Comparison of ENCODE assay signal across 8 cellular contexts in the genomic region with DNA sequence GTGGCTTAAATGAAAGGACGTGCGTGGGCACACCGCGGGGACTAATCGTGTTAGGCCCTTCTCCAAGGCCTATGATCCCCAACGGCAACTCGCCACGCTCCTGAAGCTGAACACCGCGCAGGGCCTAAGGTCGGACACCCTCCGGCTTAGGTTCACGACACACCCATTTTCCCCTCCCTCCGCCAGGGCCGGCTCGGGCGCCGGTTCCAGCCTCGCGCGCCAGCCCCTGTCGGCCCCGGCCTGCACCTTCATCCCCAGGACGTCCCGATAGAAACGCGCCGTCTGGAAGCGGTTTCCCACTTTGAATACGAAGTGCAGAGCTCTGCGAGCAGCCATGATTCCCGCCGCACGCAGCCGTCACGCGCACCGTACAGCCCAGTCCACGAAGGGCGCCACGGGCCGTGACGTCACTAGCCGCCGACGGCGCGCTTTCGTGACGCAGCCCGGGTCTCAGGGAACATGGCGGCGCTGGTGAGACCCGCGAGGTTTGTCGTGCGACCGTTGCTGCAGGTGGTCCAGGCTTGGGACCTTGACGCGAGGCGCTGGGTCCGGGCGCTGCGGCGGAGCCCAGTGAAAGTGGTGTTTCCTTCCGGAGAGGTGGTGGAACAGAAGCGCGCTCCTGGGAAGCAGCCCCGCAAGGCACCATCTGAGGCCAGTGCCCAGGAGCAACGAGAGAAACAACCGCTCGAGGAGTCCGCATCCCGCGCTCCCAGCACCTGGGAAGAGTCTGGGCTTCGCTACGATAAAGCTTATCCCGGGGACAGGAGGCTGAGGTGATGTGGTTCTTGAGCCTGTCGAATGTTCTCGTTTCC. TPM values are rescaled to one million over a fixed set of nuclear protein-coding genes. Genes with fewer than 3 reads are reported as not detected.
DNase-seq lines count a peak whose midpoint lies in the region; ATAC-seq and TF ChIP-seq lines count a peak whose summit lies in the region.

A gene with protein sequence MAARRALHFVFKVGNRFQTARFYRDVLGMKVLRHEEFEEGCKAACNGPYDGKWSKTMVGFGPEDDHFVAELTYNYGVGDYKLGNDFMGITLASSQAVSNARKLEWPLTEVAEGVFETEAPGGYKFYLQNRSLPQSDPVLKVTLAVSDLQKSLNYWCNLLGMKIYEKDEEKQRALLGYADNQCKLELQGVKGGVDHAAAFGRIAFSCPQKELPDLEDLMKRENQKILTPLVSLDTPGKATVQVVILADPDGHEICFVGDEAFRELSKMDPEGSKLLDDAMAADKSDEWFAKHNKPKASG (minus strand): TSS at position 361 of the 812 bp plus-strand sequence. CDS start 25 bp downstream, at position 336.
A gene with protein sequence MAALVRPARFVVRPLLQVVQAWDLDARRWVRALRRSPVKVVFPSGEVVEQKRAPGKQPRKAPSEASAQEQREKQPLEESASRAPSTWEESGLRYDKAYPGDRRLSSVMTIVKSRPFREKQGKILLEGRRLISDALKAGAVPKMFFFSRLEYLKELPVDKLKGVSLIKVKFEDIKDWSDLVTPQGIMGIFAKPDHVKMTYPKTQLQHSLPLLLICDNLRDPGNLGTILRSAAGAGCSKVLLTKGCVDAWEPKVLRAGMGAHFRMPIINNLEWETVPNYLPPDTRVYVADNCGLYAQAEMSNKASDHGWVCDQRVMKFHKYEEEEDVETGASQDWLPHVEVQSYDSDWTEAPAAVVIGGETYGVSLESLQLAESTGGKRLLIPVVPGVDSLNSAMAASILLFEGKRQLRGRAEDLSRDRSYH (plus strand): TSS at position 434 of the 812 bp plus-strand sequence. CDS start 26 bp downstream, at position 460.

- CTCF ChIA-PET in naive thymus-derived CD4-positive, alpha-beta T cell (lab: Charles Lee), result interaction anchor here (0.6 to 2.6 kb wide), 6 partner anchors 14 to 217 kb away, joined by 3 to 14 read pairs (median 4); a partner anchor contains a TSS

- H3K27me3 ChIP-seq in Peyer's patch, result no peaks in the 10 kb centered on the region
- no peaks in the 10 kb centered on the region for H3K27me3 ChIP-seq in naive thymus-derived CD4-positive, alpha-beta T cell (ENCODE audit: control insufficient read depth in 2 of 2, insufficient read depth in 2 of 2, low read length in 2 of 2)

- H3K9me3 Mint-ChIP-seq in naive thymus-derived CD4-positive, alpha-beta T cell, result peaks cover 0 to 10% (median 0%) of the 10 kb centered on the region in 11 donors
- H3K9me3 Mint-ChIP-seq in stimulated activated memory B cell treated with anti-CD40 and anti-IgM and Interleukin-4, amounts not matched to agents 10 μg/mL and 1 μg/mL and 100 μg/mL, for 72 hours, result no peaks in the 10 kb centered on the region

- no peaks in the 10 kb centered on the region for H3K9me3 ChIP-seq in Peyer's patch
- H3K9me3 ChIP-seq in naive thymus-derived CD4-positive, alpha-beta T cell (ENCODE audit: control insufficient read depth in 2 of 3, low read length in 3 of 3), result no peaks in the 10 kb centered on the region

- POLR2A ChIA-PET in naive thymus-derived CD4-positive, alpha-beta T cell (lab: Charles Lee), result interaction anchor here (0.6 to 3.6 kb wide), 17 partner anchors 12 to 368 kb away, joined by 3 to 27 read pairs (median 4); a partner anchor contains a TSS

- peak within 1 kb of the TSS; percentile 75 to 95 (median 84) for H3K27ac ChIP-seq in Peyer's patch
- H3K27ac ChIP-seq in naive thymus-derived CD4-positive, alpha-beta T cell (ENCODE audit: low read depth, low read length), result peak within 1 kb of the TSS; percentile 84

- H3K4me3 ChIP-seq in Jurkat, Clone E6-1 (ENCODE audit: low read length), result peak within 1 kb of the TSS; percentile 100
- peak within 1 kb of the TSS; percentile 65 to 98 (median 82) for H3K4me3 ChIP-seq in Peyer's patch
- peak within 1 kb of the TSS; percentile 88 for H3K4me3 ChIP-seq in naive thymus-derived CD4-positive, alpha-beta T cell (ENCODE audit: low read length)

- DNase-seq in DMS53 (lab: John Stamatoyannopoulos, UW) (peak; percentile 85), Peyer's patch (peak; percentile 94 to 98 (median 96)), activated T-helper 1 cell treated with Interleukin-2 at 50 U/mL for 16 hours (ENCODE audit: low read depth) (peak; percentile 92), fibroblast of gingiva (ENCODE audit: low read depth) (peak; percentile 80)
- DNase-seq in Jurkat, Clone E6-1 (ENCODE audit: low read depth, low spot score), result peak; percentile 86
- peak; percentile 92 to 100 (median 96) for DNase-seq in naive thymus-derived CD4-positive, alpha-beta T cell

- H3K36me3 ChIP-seq in Peyer's patch, result peaks cover 0 to 18% (median 0%) of the 10 kb centered on the region in 3 donors
- peaks cover 0 to 35% (median 9%) of the 10 kb centered on the region in 3 experiments for H3K36me3 ChIP-seq in naive thymus-derived CD4-positive, alpha-beta T cell (ENCODE audit: control insufficient read depth in 2 of 3, insufficient read depth in 3 of 3, low read length in 3 of 3)

- intact Hi-C loops in naive thymus-derived CD4-positive, alpha-beta T cell (cut with micrococcal nuclease), result loop anchor here (1.0 kb wide), 6 partner anchors 30 to 372 kb away; a partner anchor contains a TSS

- H3K27me3 Mint-ChIP-seq in naive thymus-derived CD4-positive, alpha-beta T cell, result no peaks in the 10 kb centered on the region
- H3K27me3 Mint-ChIP-seq in stimulated activated memory B cell treated with anti-CD40 and anti-IgM and Interleukin-4, amounts not matched to agents 10 μg/mL and 1 μg/mL and 100 μg/mL, for 72 hours, result no peaks in the 10 kb centered on the region

- TF ChIP-seq POLR2A in Peyer's patch (IDR thresholded peaks at IDR 0.05), result peak; percentile 68 to 71

- H3K4me1 Mint-ChIP-seq in naive thymus-derived CD4-positive, alpha-beta T cell, result peaks cover 13 to 54% (median 38%) of the 10 kb centered on the region in 7 donors
- peaks cover 39% of the 10 kb centered on the region for H3K4me1 Mint-ChIP-seq in stimulated activated memory B cell treated with anti-CD40 and anti-IgM and Interleukin-4, amounts not matched to agents 10 μg/mL and 1 μg/mL and 100 μg/mL, for 72 hours

- peak within 1 kb of the TSS; percentile 95 to 98 (median 97) for H3K4me3 Mint-ChIP-seq in naive thymus-derived CD4-positive, alpha-beta T cell
- peak within 1 kb of the TSS; percentile 97 for H3K4me3 Mint-ChIP-seq in stimulated activated memory B cell treated with anti-CD40 and anti-IgM and Interleukin-4, amounts not matched to agents 10 μg/mL and 1 μg/mL and 100 μg/mL, for 72 hours

- H3K27ac Mint-ChIP-seq in naive thymus-derived CD4-positive, alpha-beta T cell, result peak within 1 kb of the TSS; percentile 95 to 98 (median 97)
- peak within 1 kb of the TSS; percentile 100 for H3K27ac Mint-ChIP-seq in stimulated activated memory B cell treated with anti-CD40 and anti-IgM and Interleukin-4, amounts not matched to agents 10 μg/mL and 1 μg/mL and 100 μg/mL, for 72 hours

- TF ChIP-seq CTCF in Peyer's patch (IDR thresholded peaks at IDR 0.05), result peak in 4 of 6 experiments; percentile 12 to 49 (median 43)

- H3K36me3 Mint-ChIP-seq in naive thymus-derived CD4-positive, alpha-beta T cell, result peaks cover 0 to 18% (median 11%) of the 10 kb centered on the region in 5 donors
- H3K36me3 Mint-ChIP-seq in stimulated activated memory B cell treated with anti-CD40 and anti-IgM and Interleukin-4, amounts not matched to agents 10 μg/mL and 1 μg/mL and 100 μg/mL, for 72 hours, result peaks cover 30% of the 10 kb centered on the region

- ATAC-seq in GM21619 (IDR thresholded peaks at IDR 0.05; ENCODE audit: unreplicated experiment), result peak; percentile 84
- peak; percentile 98 for ATAC-seq in naive thymus-derived CD4-positive, alpha-beta T cell
- peak; percentile 99 for ATAC-seq in stimulated activated memory B cell treated with anti-CD40 and anti-IgM and Interleukin-4, amounts not matched to agents 10 μg/mL and 1 μg/mL and 100 μg/mL, for 72 hours

- H3K4me1 ChIP-seq in Peyer's patch, result peaks cover 0 to 25% (median 8%) of the 10 kb centered on the region in 4 donors
- peaks cover 16 to 24% of the 10 kb centered on the region in 2 donors for H3K4me1 ChIP-seq in naive thymus-derived CD4-positive, alpha-beta T cell (ENCODE audit: control insufficient read depth in 2 of 2, insufficient read depth in 2 of 2, low read length in 2 of 2)

RNA-seq across cellular contexts. Expression of the first gene that starts in this region (rescaled TPM):
- 162 TPM for polyA plus RNA-seq in Jurkat, Clone E6-1 (2012; ENCODE audit: insufficient read depth, insufficient read length)
- total RNA-seq in Peyer's patch, result 10 to 100 TPM; 52.0 to 94.8 (median 72.0) TPM
- 10 to 100 TPM; 60.1 to 79.0 (median 77.6) TPM for total RNA-seq in naive thymus-derived CD4-positive, alpha-beta T cell
- polyA plus RNA-seq in naive thymus-derived CD4-positive, alpha-beta T cell, result 100 to 1,000 TPM in 1 of 2 donors, 10 to 100 TPM in 1; 94.2 to 102 TPM

RNA-seq across cellular contexts. Expression of the second gene that starts in this region (rescaled TPM):
- polyA plus RNA-seq in Jurkat, Clone E6-1 (2012; ENCODE audit: insufficient read depth, insufficient read length), result 30.0 TPM
- total RNA-seq in Peyer's patch, result 10 to 100 TPM; 17.0 to 23.0 (median 22.2) TPM
- total RNA-seq in naive thymus-derived CD4-positive, alpha-beta T cell, result 10 to 100 TPM; 19.3 to 47.1 (median 25.9) TPM
- polyA plus RNA-seq in naive thymus-derived CD4-positive, alpha-beta T cell, result 10 to 100 TPM; 24.4 to 32.5 TPM

Comparison
In these comparisons a context has a peak if more than half of its experiments do, and no peak if none do; other contexts are left out.
1. Peak in every context shown above with its lines: DNase-seq, ATAC-seq, H3K4me3 ChIP-seq and H3K27ac ChIP-seq.